Comparison of ENCODE assay signal across 10 cellular contexts in genomic region chr9:96027271-96028131, GRCh38.
DNase-seq lines count a peak whose midpoint lies in the region; ATAC-seq and TF ChIP-seq lines count a peak whose summit lies in the region.
"Had no signal": no experiment of that assay in that cellular context is flagged by ENCODE, and none has a peak within 500 bp of the region (broad histone marks: within the 10 kb centered on the region; RNA-seq: fewer than 3 reads in every experiment).

No MANE protein-coding gene starts in this region.

- H2AFZ ChIP-seq in GM23338: peak overlapping the region; percentile 97

- H3K9me2 ChIP-seq in GM23338 (ENCODE audit: insufficient read depth): 0 out of 2 replicates have a peak, but pooled peaks cover 3% of the 10 kb centered on the region

- peaks cover 13% of the 10 kb centered on the region; the same call in 1 of the 2 replicates for H3K4me1 ChIP-seq in GM23338 (ENCODE audit: insufficient read depth)

- H3F3A ChIP-seq in GM23338 (replicated peaks; ENCODE audit: low read depth): 0 out of 2 replicates have a peak, but pooled peaks cover 7% of the 10 kb centered on the region

- H3K27ac Mint-ChIP-seq in GM23338: no peak overlapping the region
- H3K27ac Mint-ChIP-seq: memory B cell had no signal

- no peak for TF ChIP-seq CTCF in GM23338 (conservative IDR thresholded peaks at IDR 0.05; ENCODE audit: low read depth in 2 of 2)

- peaks cover 75% of the 10 kb centered on the region for H3K27me3 ChIP-seq in GM23338 (ENCODE audit: insufficient read depth)
- H3K27me3 ChIP-seq: MG63 had no signal

- no peaks in the 10 kb centered on the region for H3K79me2 ChIP-seq in GM23338 (replicated peaks; ENCODE audit: insufficient read depth)

- H3K27ac ChIP-seq in GM23338 (ENCODE audit: low read depth): no peak overlapping the region

- H3K9me3 Mint-ChIP-seq in GM23338: no peaks in the 10 kb centered on the region; the same call in 2 of the 3 replicates

- H3K4me2 ChIP-seq in GM23338: peak overlapping the region; percentile 93

- ATAC-seq in GM23338: peak; percentile 30
- ATAC-seq in HG03139 (IDR thresholded peaks at IDR 0.05; ENCODE audit: unreplicated experiment): no peak
- no peak for ATAC-seq in GM21367 (IDR thresholded peaks at IDR 0.05; ENCODE audit: unreplicated experiment)
- no peak for ATAC-seq in HG03342 (IDR thresholded peaks at IDR 0.05; ENCODE audit: unreplicated experiment)

- H3K36me3 Mint-ChIP-seq in GM23338 (ENCODE audit: low read depth): no peaks in the 10 kb centered on the region; the same call in 2 of the 3 replicates

- peaks cover 5% of the 10 kb centered on the region; the same call in 1 of the 2 replicates for H4K20me1 ChIP-seq in GM23338 (replicated peaks; ENCODE audit: insufficient read depth)

- peak overlapping the region; percentile 75 for H3K4me3 Mint-ChIP-seq in GM23338
- H3K4me3 Mint-ChIP-seq: memory B cell had no signal

- DNase-seq in GM23338 (ENCODE audit: low spot score) (peak; percentile 65), astrocyte of the hippocampus (ENCODE audit: low read depth, low spot score) (peak; percentile 38), iPS-NIHi11 (ENCODE audit: low spot score) (peak; percentile 69), skeletal muscle cell (ENCODE audit: low read depth) (no peak)
- no peak for DNase-seq in activated CD4-positive, CD25-positive, alpha-beta regulatory T cell (lab: John Stamatoyannopoulos, UW)
- DNase-seq: MG63 had no signal

- no peaks in the 10 kb centered on the region for H3K36me3 ChIP-seq in GM23338 (ENCODE audit: insufficient read depth)
- H3K36me3 ChIP-seq: MG63 had no signal

- H3K4me1 Mint-ChIP-seq in GM23338: peaks cover 23% of the 10 kb centered on the region

- peaks cover 65% of the 10 kb centered on the region for H3K27me3 Mint-ChIP-seq in GM23338 (ENCODE audit: insufficient read depth, low read depth, poor library complexity)

- H3K4me3 ChIP-seq in GM23338 (peak overlapping the region; percentile 68), skeletal muscle cell (ENCODE audit: low read depth, low read length) (peak overlapping the region; percentile 26)
- H3K4me3 ChIP-seq: MG63 had no signal

TF ChIP-seq in GM23338, 12 proteins besides CTCF, POLR2A, EP300 and RAD21:
- TF ChIP-seq CREB1 (CRISPR knock-in tag; IDR thresholded peaks at IDR 0.05; ENCODE audit: low read depth): no peak
- TF ChIP-seq EZH2 (IDR thresholded peaks at IDR 0.05; ENCODE audit: low read depth, unreplicated experiment): peak; percentile 82

Comparison
In these comparisons a context has a peak if more than half of its experiments do, and no peak if none do; other contexts are left out.
1. DNase-seq: peak in GM23338 (single experiment), astrocyte of the hippocampus (single experiment) and iPS-NIHi11 (single experiment); none in skeletal muscle cell (single experiment) and activated CD4-positive, CD25-positive, alpha-beta regulatory T cell (0 of 4).